ENCODE assay signal across 26 cellular contexts in genomic region chr9:8391566-8391965, GRCh38.
"Had no signal": no experiment of that assay in that cellular context is flagged by ENCODE, and none has a peak within 500 bp of the region (broad histone marks: within the 10 kb centered on the region; RNA-seq: fewer than 3 reads in every experiment).

No MANE protein-coding gene starts in this region.

- H2AFZ ChIP-seq: neural progenitor cell had no signal

- H3K9ac ChIP-seq: neural progenitor cell had no signal

- H3K4me2 ChIP-seq: neural progenitor cell had no signal

- H3K27me3 ChIP-seq: neural progenitor cell, pancreas, right lobe of liver, sigmoid colon, suprapubic skin, testis, tibial artery, transverse colon, upper lobe of right lung, uterus had no signal

- H3K27ac ChIP-seq: neural progenitor cell, pancreas, prostate gland, right lobe of liver, sigmoid colon, suprapubic skin, testis, tibial artery, transverse colon, upper lobe of right lung, uterus had no signal

- H3K36me3 ChIP-seq: neural progenitor cell, pancreas, prostate gland, right lobe of liver, sigmoid colon, suprapubic skin, tibial artery, transverse colon, upper lobe of right lung, uterus had no signal

- DNase-seq: naive thymus-derived CD4-positive, alpha-beta T cell; natural killer cell; occipital lobe; pancreas; right cardiac atrium; right lobe of liver; sigmoid colon; small intestine; stimulated activated CD4-positive, alpha-beta T cell treated with anti-CD3 and anti-CD28 coated beads, Interleukin-12 subunit alpha, Interleukin-12 subunit beta, amount 100 ng/mL, for 4 hours; stimulated activated CD4-positive, alpha-beta T cell treated with anti-CD3 and anti-CD28 coated beads, Interleukin-1b, Interleukin-23, amount 100 ng/mL, for 48 hours; stimulated activated CD4-positive, alpha-beta T cell treated with anti-CD3 and anti-CD28 coated beads, Interleukin-4, amount 100 ng/mL, for 1 hour; stimulated activated CD4-positive, alpha-beta T cell treated with anti-CD3 and anti-CD28 coated beads, Interleukin-4, amount 100 ng/mL, for 4 hours; stimulated activated CD8-positive, alpha-beta memory T cell treated with anti-CD3 and anti-CD28 coated beads, Interleukin-4, amount 100 ng/mL, for 48 hours; stimulated activated naive CD4-positive, alpha-beta T cell; stimulated activated naive CD8-positive, alpha-beta T cell treated with anti-CD3 and anti-CD28 coated beads, Interleukin-15, amount 100 ng/mL, for 72 hours; stimulated activated naive CD8-positive, alpha-beta T cell treated with anti-CD3 and anti-CD28 coated beads, Interleukin-15, Interleukin-2, amounts not matched to agents 100 U/mL and 50 U/mL, for 24 hours; substantia nigra; testis; tibial artery; transverse colon; upper lobe of right lung; uterus had no signal

- H3K9me3 ChIP-seq: pancreas, prostate gland, right lobe of liver, sigmoid colon, suprapubic skin, testis, tibial artery, transverse colon, upper lobe of right lung, uterus had no signal

- H3K4me1 ChIP-seq: pancreas, prostate gland, sigmoid colon, suprapubic skin, testis, tibial artery, transverse colon, upper lobe of right lung, uterus had no signal

- ATAC-seq: naive thymus-derived CD4-positive, alpha-beta T cell; natural killer cell; pancreas; right cardiac atrium; right lobe of liver; stimulated activated memory B cell treated with anti-CD40 and anti-IgM and Interleukin-4, amounts not matched to agents 10 μg/mL and 1 μg/mL and 100 μg/mL, for 72 hours; stimulated activated naive CD8-positive, alpha-beta T cell treated with anti-CD3 and anti-CD28 coated beads, Interleukin-15, amount 100 ng/mL, for 72 hours; stimulated activated naive CD8-positive, alpha-beta T cell treated with anti-CD3 and anti-CD28 coated beads, Interleukin-15, Interleukin-2, amounts not matched to agents 100 U/mL and 50 U/mL, for 24 hours; upper lobe of right lung had no signal

- H3K4me3 ChIP-seq: neural progenitor cell, pancreas, prostate gland, right lobe of liver, sigmoid colon, suprapubic skin, testis, tibial artery, transverse colon, upper lobe of right lung, uterus had no signal
